8 cellular contexts compared by ENCODE assay signal in the genomic region with DNA sequence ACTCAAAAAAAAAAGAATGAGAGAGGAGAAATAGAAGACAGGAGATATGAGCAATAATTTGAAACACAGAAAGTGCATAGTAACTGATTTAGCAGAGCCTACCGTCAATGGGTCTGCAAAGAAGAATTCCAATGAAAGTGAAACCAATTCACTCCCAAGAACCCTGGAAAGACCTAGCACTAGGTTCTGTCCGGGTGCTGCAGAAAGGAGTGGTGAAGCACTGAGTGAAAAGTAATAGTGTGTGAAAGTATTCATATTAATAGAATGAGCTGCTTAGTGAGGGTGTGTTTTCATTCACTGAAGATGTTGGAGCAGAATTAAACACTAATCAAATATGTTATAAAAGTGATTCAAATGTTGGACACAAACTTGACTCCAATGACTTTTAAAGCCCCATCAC. TPM values are rescaled to one million over a fixed set of nuclear protein-coding genes. Genes with fewer than 3 reads are reported as not detected.
A peak's percentile ranks its signal among the peaks of the same experiment; 100 is the strongest.
DNase-seq lines count a peak whose midpoint lies in the region; ATAC-seq and TF ChIP-seq lines count a peak whose summit lies in the region.

No MANE protein-coding gene starts in this region.

- H3K4me3 Mint-ChIP-seq in T-cell = peak overlapping the region in 1 of 3 donors; percentile 83

- H3K4me1 ChIP-seq in HEK293 (ENCODE audit: control insufficient read depth, insufficient read depth, low read length) (no peaks in the 10 kb centered on the region), neuron (ENCODE audit: insufficient read depth, low read length) (peaks cover 10% of the 10 kb centered on the region)

- H3K36me3 ChIP-seq in HEK293 (ENCODE audit: control insufficient read depth in 2 of 2, insufficient read depth in 1 of 2, low read length in 2 of 2) = no peaks in the 10 kb centered on the region
- H3K36me3 ChIP-seq in neuron (ENCODE audit: insufficient read depth, low read length) = no peaks in the 10 kb centered on the region

- H3K27me3 ChIP-seq in neuron (ENCODE audit: insufficient read depth, low read length) = no peaks in the 10 kb centered on the region

- peak overlapping the region; percentile 91 to 93 for H3K27ac Mint-ChIP-seq in T-cell

- peaks cover 5 to 13% (median 6%) of the 10 kb centered on the region in 3 donors for H3K4me1 Mint-ChIP-seq in T-cell

- no peak overlapping the region for H3K27ac ChIP-seq in HEK293 (ENCODE audit: extremely low read depth, low read depth, low read length)

- H3K27me3 Mint-ChIP-seq in T-cell = no peaks in the 10 kb centered on the region

- DNase-seq in T-cell (peak in 1 of 34 experiments; percentile 10), DMS114 treated with DMSO at 0.1 percent for 48 hours (lab: John Stamatoyannopoulos, UW; ENCODE audit: unreplicated experiment) (no peak), NCI-H2171 treated with DMSO at 0.1 percent for 48 hours (lab: John Stamatoyannopoulos, UW) (no peak), NK-92 (lab: John Stamatoyannopoulos, UW; ENCODE audit: unreplicated experiment) (no peak), glomerular visceral epithelial cell (ENCODE audit: extremely low spot score) (no peak)

- no peak overlapping the region for H3K4me3 ChIP-seq in HEK293 (ENCODE audit: low read depth, low read length)
- H3K4me3 ChIP-seq in neuron (ENCODE audit: low read length) = no peak overlapping the region

- H3K9me3 ChIP-seq in HEK293 (ENCODE audit: control insufficient read depth, insufficient read depth, low read depth, low read length) = no peaks in the 10 kb centered on the region
- H3K9me3 ChIP-seq in neuron (ENCODE audit: low read length) = no peaks in the 10 kb centered on the region

- no peaks in the 10 kb centered on the region for H3K9me3 Mint-ChIP-seq in T-cell

- POLR2A ChIA-PET in HEK293 (lab: Yijun Ruan, JAX) (interaction anchor here (0.7 kb wide), 1 partner anchor 13 kb away, joined by 4 read pairs; no protein-coding TSS in a partner anchor), T-cell (lab: Charles Lee) (no interaction called here)

- no peak for TF ChIP-seq CTCF in HEK293 (tag by site-specific recombination; IDR thresholded peaks at IDR 0.05)

- H3K36me3 Mint-ChIP-seq in T-cell = no peaks in the 10 kb centered on the region

- ATAC-seq in GM18520 (IDR thresholded peaks at IDR 0.05; ENCODE audit: unreplicated experiment) (peak; percentile 12), T-cell (replicated peaks in 1 of 4) (peak; percentile 9 to 43 (median 18))

- peak overlapping the region; percentile 91 for H2AFZ ChIP-seq in neuron (ENCODE audit: low read depth, low read length)

- CTCF ChIA-PET in HEK293 (lab: Yijun Ruan, JAX) (interaction anchor here (0.6 to 3.0 kb wide), 16 partner anchors 8 to 604 kb away, joined by 3 to 20 read pairs (median 4); partner anchors contain the start of gene SLC30A5), T-cell (lab: Charles Lee) (interaction anchor here (0.8 to 1.9 kb wide), 5 partner anchors 51 to 292 kb away, joined by 3 to 24 read pairs (median 4); partner anchors contain the start of gene SLC30A5 (in 2 of the 2))

TF ChIP-seq in HEK293, 187 proteins besides CTCF, POLR2A, EP300 and RAD21:
- TF ChIP-seq ZNF785 (tag by site-specific recombination; IDR thresholded peaks at IDR 0.05) (no peak), PRDM1 (tag by site-specific recombination; IDR thresholded peaks at IDR 0.05) (peak; percentile 92)

RNA-seq across cellular contexts. Expression of gene SLC30A5, which starts 51.3 kb away (rescaled TPM):
- total RNA-seq in T-cell = 10 to 100 TPM; 22.2 to 33.0 (median 26.9) TPM
